ENCODE assay signal across 16 cellular contexts in the genomic region with DNA sequence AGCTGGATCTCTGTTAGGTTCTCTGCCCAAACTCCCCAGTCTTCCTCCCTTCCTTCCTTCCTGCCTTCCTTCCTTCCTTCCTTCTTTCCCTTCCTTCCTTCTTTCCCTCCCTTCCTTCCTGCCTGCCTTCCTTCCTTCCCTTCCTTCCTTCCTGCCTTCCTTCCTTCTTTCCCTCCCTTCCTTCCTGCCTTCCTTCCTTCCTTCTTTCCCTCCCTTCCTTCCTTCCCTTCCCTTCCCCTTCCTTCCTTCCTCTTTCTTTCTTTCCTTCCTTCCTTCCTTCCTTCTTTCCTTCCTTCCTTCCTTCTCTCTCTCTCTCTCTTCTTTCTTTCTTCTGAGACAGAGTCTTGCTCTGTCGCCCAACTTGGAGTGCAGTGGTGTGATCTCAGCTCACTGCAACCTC. TPM values are rescaled to one million over a fixed set of nuclear protein-coding genes. Genes with fewer than 3 reads are reported as not detected.
DNase-seq lines count a peak whose midpoint lies in the region; ATAC-seq and TF ChIP-seq lines count a peak whose summit lies in the region.
"Had no signal": no experiment of that assay in that cellular context is flagged by ENCODE, and none has a peak within 500 bp of the region (broad histone marks: within the 10 kb centered on the region; RNA-seq: fewer than 3 reads in every experiment).

No MANE protein-coding gene starts in this region.

- DNase-seq in activated CD8-positive, alpha-beta T cell treated with anti-CD3 and anti-CD28 coated beads, Interleukin-2, amount 10 ng/mL, durations not matched to agents 7 days and 5 days = no peak
- DNase-seq in activated CD8-positive, alpha-beta T cell treated with anti-CD3 and anti-CD28 coated beads for 36 hours = no peak
- DNase-seq in T-helper 17 cell = no peak
- DNase-seq in memory B cell (ENCODE audit: low spot score in 2 of 2) = no peak
- DNase-seq in activated CD4-positive, alpha-beta T cell treated with anti-CD3 and anti-CD28 coated beads for 36 hours = no peak
- DNase-seq in hippocampal formation (lab: John Stamatoyannopoulos, UW) = no peak
- DNase-seq: 8988T; AML-193; Caco-2; CD4-positive, alpha-beta T cell; DND-41; GDM1; GOT3; H9 had no signal

- H3K9me3 ChIP-seq in T-helper 17 cell (ENCODE audit: control insufficient read depth, low read length, poor library complexity, severe bottlenecking) = no peaks in the 10 kb centered on the region
- H3K9me3 ChIP-seq: Caco-2 had no signal

- CTCF ChIA-PET in activated CD8-positive, alpha-beta T cell treated with anti-CD3 and anti-CD28 coated beads, Interleukin-2, amount 10 ng/mL, durations not matched to agents 7 days and 5 days (lab: Charles Lee) = interaction anchor here (1.2 to 1.4 kb wide), 3 partner anchors 8 to 37 kb away, joined by 3 to 4 read pairs (median 4); partner anchors contain the start of gene LSM10
- CTCF ChIA-PET in activated CD8-positive, alpha-beta T cell treated with anti-CD3 and anti-CD28 coated beads for 36 hours (lab: Charles Lee) = interaction anchor here (1.4 kb wide), 1 partner anchor 38 kb away, joined by 6 read pairs; no protein-coding TSS in a partner anchor
- CTCF ChIA-PET in activated CD4-positive, alpha-beta T cell treated with anti-CD3 and anti-CD28 coated beads for 36 hours (lab: Charles Lee) = no interaction called here

- TF ChIP-seq CTCF in activated CD8-positive, alpha-beta T cell treated with anti-CD3 and anti-CD28 coated beads for 36 hours (IDR thresholded peaks at IDR 0.05) = no peak

- POLR2A ChIA-PET in activated CD8-positive, alpha-beta T cell treated with anti-CD3 and anti-CD28 coated beads, Interleukin-2, amount 10 ng/mL, durations not matched to agents 7 days and 5 days (lab: Charles Lee) = no interaction called here
- POLR2A ChIA-PET in activated CD8-positive, alpha-beta T cell treated with anti-CD3 and anti-CD28 coated beads for 36 hours (lab: Charles Lee) = interaction anchor here (1.0 kb wide), 1 partner anchor 86 kb away, joined by 3 read pairs; no protein-coding TSS in a partner anchor
- POLR2A ChIA-PET in activated CD4-positive, alpha-beta T cell treated with anti-CD3 and anti-CD28 coated beads for 36 hours (lab: Charles Lee) = no interaction called here

- ATAC-seq in activated CD8-positive, alpha-beta T cell treated with anti-CD3 and anti-CD28 coated beads, Interleukin-2, amount 10 ng/mL, durations not matched to agents 7 days and 5 days = no peak
- ATAC-seq in activated CD8-positive, alpha-beta T cell treated with anti-CD3 and anti-CD28 coated beads for 36 hours = no peak
- ATAC-seq in T-helper 17 cell (no peak), memory B cell (ENCODE audit: low read depth) (no peak), GM21717 (IDR thresholded peaks at IDR 0.05; ENCODE audit: unreplicated experiment) (no peak)
- ATAC-seq in stimulated activated memory B cell treated with anti-CD40 and anti-IgM and Interleukin-4, amounts not matched to agents 10 μg/mL and 1 μg/mL and 100 μg/mL, for 72 hours = no peak
- ATAC-seq in activated CD4-positive, alpha-beta T cell treated with anti-CD3 and anti-CD28 coated beads for 36 hours = no peak

- peaks cover 9% of the 10 kb centered on the region for H3K4me1 Mint-ChIP-seq in activated CD8-positive, alpha-beta T cell treated with anti-CD3 and anti-CD28 coated beads, Interleukin-2, amount 10 ng/mL, durations not matched to agents 7 days and 5 days (ENCODE audit: low read depth)
- peaks cover 5% of the 10 kb centered on the region for H3K4me1 Mint-ChIP-seq in activated CD8-positive, alpha-beta T cell treated with anti-CD3 and anti-CD28 coated beads for 36 hours (ENCODE audit: low read depth)
- peaks cover 21% of the 10 kb centered on the region for H3K4me1 Mint-ChIP-seq in T-helper 17 cell
- H3K4me1 Mint-ChIP-seq in memory B cell = peaks cover 18% of the 10 kb centered on the region
- H3K4me1 Mint-ChIP-seq in stimulated activated memory B cell treated with anti-CD40 and anti-IgM and Interleukin-4, amounts not matched to agents 10 μg/mL and 1 μg/mL and 100 μg/mL, for 72 hours = peaks cover 21% of the 10 kb centered on the region
- H3K4me1 Mint-ChIP-seq in activated CD4-positive, alpha-beta T cell treated with anti-CD3 and anti-CD28 coated beads for 36 hours = peaks cover 9% of the 10 kb centered on the region

- H3K4me3 Mint-ChIP-seq in activated CD8-positive, alpha-beta T cell treated with anti-CD3 and anti-CD28 coated beads, Interleukin-2, amount 10 ng/mL, durations not matched to agents 7 days and 5 days = no peak overlapping the region
- no peak overlapping the region for H3K4me3 Mint-ChIP-seq in activated CD8-positive, alpha-beta T cell treated with anti-CD3 and anti-CD28 coated beads for 36 hours
- H3K4me3 Mint-ChIP-seq in T-helper 17 cell = no peak overlapping the region
- H3K4me3 Mint-ChIP-seq in memory B cell = no peak overlapping the region
- no peak overlapping the region for H3K4me3 Mint-ChIP-seq in stimulated activated memory B cell treated with anti-CD40 and anti-IgM and Interleukin-4, amounts not matched to agents 10 μg/mL and 1 μg/mL and 100 μg/mL, for 72 hours
- no peak overlapping the region for H3K4me3 Mint-ChIP-seq in activated CD4-positive, alpha-beta T cell treated with anti-CD3 and anti-CD28 coated beads for 36 hours
- H3K4me3 Mint-ChIP-seq: CD4-positive, alpha-beta T cell; H9 had no signal

- intact Hi-C loops in activated CD8-positive, alpha-beta T cell treated with anti-CD3 and anti-CD28 coated beads for 36 hours (cut with micrococcal nuclease) = no loop called here
- intact Hi-C loops in activated CD4-positive, alpha-beta T cell treated with anti-CD3 and anti-CD28 coated beads for 36 hours (cut with DNase I, micrococcal nuclease) = no loop called here

- H3K27ac Mint-ChIP-seq in activated CD8-positive, alpha-beta T cell treated with anti-CD3 and anti-CD28 coated beads, Interleukin-2, amount 10 ng/mL, durations not matched to agents 7 days and 5 days = peak overlapping the region; percentile 31
- H3K27ac Mint-ChIP-seq in activated CD8-positive, alpha-beta T cell treated with anti-CD3 and anti-CD28 coated beads for 36 hours = no peak overlapping the region
- H3K27ac Mint-ChIP-seq in T-helper 17 cell (peak overlapping the region; percentile 78), memory B cell (peak overlapping the region; percentile 88)
- H3K27ac Mint-ChIP-seq in stimulated activated memory B cell treated with anti-CD40 and anti-IgM and Interleukin-4, amounts not matched to agents 10 μg/mL and 1 μg/mL and 100 μg/mL, for 72 hours = peak overlapping the region; percentile 69
- no peak overlapping the region for H3K27ac Mint-ChIP-seq in activated CD4-positive, alpha-beta T cell treated with anti-CD3 and anti-CD28 coated beads for 36 hours
- H3K27ac Mint-ChIP-seq: CD4-positive, alpha-beta T cell had no signal

- no peaks in the 10 kb centered on the region for H3K9me3 Mint-ChIP-seq in activated CD8-positive, alpha-beta T cell treated with anti-CD3 and anti-CD28 coated beads, Interleukin-2, amount 10 ng/mL, durations not matched to agents 7 days and 5 days (ENCODE audit: insufficient read depth)
- H3K9me3 Mint-ChIP-seq in activated CD8-positive, alpha-beta T cell treated with anti-CD3 and anti-CD28 coated beads for 36 hours = peaks cover under 1% of the 10 kb centered on the region
- H3K9me3 Mint-ChIP-seq in memory B cell = peaks cover 6% of the 10 kb centered on the region
- peaks cover 9% of the 10 kb centered on the region for H3K9me3 Mint-ChIP-seq in stimulated activated memory B cell treated with anti-CD40 and anti-IgM and Interleukin-4, amounts not matched to agents 10 μg/mL and 1 μg/mL and 100 μg/mL, for 72 hours
- no peaks in the 10 kb centered on the region for H3K9me3 Mint-ChIP-seq in activated CD4-positive, alpha-beta T cell treated with anti-CD3 and anti-CD28 coated beads for 36 hours (ENCODE audit: low read depth)
- H3K9me3 Mint-ChIP-seq: CD4-positive, alpha-beta T cell; H9 had no signal

- H3K27me3 Mint-ChIP-seq in activated CD8-positive, alpha-beta T cell treated with anti-CD3 and anti-CD28 coated beads, Interleukin-2, amount 10 ng/mL, durations not matched to agents 7 days and 5 days (ENCODE audit: low read depth) = peaks cover 7% of the 10 kb centered on the region
- H3K27me3 Mint-ChIP-seq in activated CD8-positive, alpha-beta T cell treated with anti-CD3 and anti-CD28 coated beads for 36 hours = no peaks in the 10 kb centered on the region
- no peaks in the 10 kb centered on the region for H3K27me3 Mint-ChIP-seq in T-helper 17 cell
- H3K27me3 Mint-ChIP-seq in memory B cell = no peaks in the 10 kb centered on the region
- no peaks in the 10 kb centered on the region for H3K27me3 Mint-ChIP-seq in stimulated activated memory B cell treated with anti-CD40 and anti-IgM and Interleukin-4, amounts not matched to agents 10 μg/mL and 1 μg/mL and 100 μg/mL, for 72 hours
- no peaks in the 10 kb centered on the region for H3K27me3 Mint-ChIP-seq in activated CD4-positive, alpha-beta T cell treated with anti-CD3 and anti-CD28 coated beads for 36 hours
- H3K27me3 Mint-ChIP-seq: CD4-positive, alpha-beta T cell had no signal

- H3K36me3 Mint-ChIP-seq in activated CD8-positive, alpha-beta T cell treated with anti-CD3 and anti-CD28 coated beads, Interleukin-2, amount 10 ng/mL, durations not matched to agents 7 days and 5 days (ENCODE audit: low read depth) = peaks cover under 1% of the 10 kb centered on the region
- H3K36me3 Mint-ChIP-seq in activated CD8-positive, alpha-beta T cell treated with anti-CD3 and anti-CD28 coated beads for 36 hours (ENCODE audit: low read depth) = no peaks in the 10 kb centered on the region
- peaks cover 2% of the 10 kb centered on the region for H3K36me3 Mint-ChIP-seq in T-helper 17 cell (ENCODE audit: low read depth)
- H3K36me3 Mint-ChIP-seq in memory B cell = peaks cover 16% of the 10 kb centered on the region
- H3K36me3 Mint-ChIP-seq in stimulated activated memory B cell treated with anti-CD40 and anti-IgM and Interleukin-4, amounts not matched to agents 10 μg/mL and 1 μg/mL and 100 μg/mL, for 72 hours = peaks cover 33% of the 10 kb centered on the region
- H3K36me3 Mint-ChIP-seq in activated CD4-positive, alpha-beta T cell treated with anti-CD3 and anti-CD28 coated beads for 36 hours (ENCODE audit: low read depth) = no peaks in the 10 kb centered on the region

RNA-seq across cellular contexts. Expression of gene LSM10, which starts 8.7 kb away (rescaled TPM):
- 10 to 100 TPM; 44.7 to 47.5 TPM for total RNA-seq in activated CD8-positive, alpha-beta T cell treated with anti-CD3 and anti-CD28 coated beads, Interleukin-2, amount 10 ng/mL, durations not matched to agents 7 days and 5 days
- 10 to 100 TPM; 43.8 to 46.2 TPM for total RNA-seq in activated CD8-positive, alpha-beta T cell treated with anti-CD3 and anti-CD28 coated beads for 36 hours
- total RNA-seq in T-helper 17 cell = 10 to 100 TPM; 26.4 to 31.1 TPM
- 10 to 100 TPM; 40.6 to 44.0 TPM for total RNA-seq in activated CD4-positive, alpha-beta T cell treated with anti-CD3 and anti-CD28 coated beads for 36 hours

RNA-seq across cellular contexts. Expression of gene STK40, which starts 20.7 kb away (rescaled TPM):
- 10 to 100 TPM; 69.7 to 72.4 TPM for total RNA-seq in activated CD8-positive, alpha-beta T cell treated with anti-CD3 and anti-CD28 coated beads, Interleukin-2, amount 10 ng/mL, durations not matched to agents 7 days and 5 days
- total RNA-seq in activated CD8-positive, alpha-beta T cell treated with anti-CD3 and anti-CD28 coated beads for 36 hours = 10 to 100 TPM; 41.2 to 44.4 TPM
- 10 to 100 TPM; 32.9 to 49.8 TPM for total RNA-seq in T-helper 17 cell
- total RNA-seq in activated CD4-positive, alpha-beta T cell treated with anti-CD3 and anti-CD28 coated beads for 36 hours = 10 to 100 TPM; 38.8 to 51.3 TPM

RNA-seq across cellular contexts. Expression of gene OSCP1, which starts 43.8 kb away (rescaled TPM):
- total RNA-seq in activated CD8-positive, alpha-beta T cell treated with anti-CD3 and anti-CD28 coated beads, Interleukin-2, amount 10 ng/mL, durations not matched to agents 7 days and 5 days = 1 to 10 TPM in 1 of 2 experiments, under 1 TPM in 1; 0.66 to 1.9 TPM
- total RNA-seq in activated CD8-positive, alpha-beta T cell treated with anti-CD3 and anti-CD28 coated beads for 36 hours = 1 to 10 TPM; 1.2 to 1.5 TPM
- under 1 TPM in 1 of 2 donors, not detected in 1; 0.99 TPM for total RNA-seq in T-helper 17 cell
- total RNA-seq in activated CD4-positive, alpha-beta T cell treated with anti-CD3 and anti-CD28 coated beads for 36 hours = 1 to 10 TPM; 2.2 to 2.8 TPM

RNA-seq across cellular contexts. Expression of gene MRPS15, which starts 57.7 kb away (rescaled TPM):
- total RNA-seq in activated CD8-positive, alpha-beta T cell treated with anti-CD3 and anti-CD28 coated beads, Interleukin-2, amount 10 ng/mL, durations not matched to agents 7 days and 5 days = 100 to 1,000 TPM; 115 TPM
- total RNA-seq in activated CD8-positive, alpha-beta T cell treated with anti-CD3 and anti-CD28 coated beads for 36 hours = 100 to 1,000 TPM; 120 to 129 TPM
- total RNA-seq in T-helper 17 cell = 10 to 100 TPM; 31.4 to 37.5 TPM
- total RNA-seq in activated CD4-positive, alpha-beta T cell treated with anti-CD3 and anti-CD28 coated beads for 36 hours = 100 to 1,000 TPM; 123 to 169 TPM

Comparison
In these comparisons a context has a peak if more than half of its experiments do, and no peak if none do; other contexts are left out.
1. H3K27ac Mint-ChIP-seq: peak in activated CD8-positive, alpha-beta T cell treated with anti-CD3 and anti-CD28 coated beads, Interleukin-2, amount 10 ng/mL, durations not matched to agents 7 days and 5 days (single experiment), T-helper 17 cell (single experiment), memory B cell (single experiment) and stimulated activated memory B cell treated with anti-CD40 and anti-IgM and Interleukin-4, amounts not matched to agents 10 μg/mL and 1 μg/mL and 100 μg/mL, for 72 hours (single experiment); none in activated CD8-positive, alpha-beta T cell treated with anti-CD3 and anti-CD28 coated beads for 36 hours (single experiment) and activated CD4-positive, alpha-beta T cell treated with anti-CD3 and anti-CD28 coated beads for 36 hours (single experiment).